31 cellular contexts compared by ENCODE assay signal in the genomic region with DNA sequence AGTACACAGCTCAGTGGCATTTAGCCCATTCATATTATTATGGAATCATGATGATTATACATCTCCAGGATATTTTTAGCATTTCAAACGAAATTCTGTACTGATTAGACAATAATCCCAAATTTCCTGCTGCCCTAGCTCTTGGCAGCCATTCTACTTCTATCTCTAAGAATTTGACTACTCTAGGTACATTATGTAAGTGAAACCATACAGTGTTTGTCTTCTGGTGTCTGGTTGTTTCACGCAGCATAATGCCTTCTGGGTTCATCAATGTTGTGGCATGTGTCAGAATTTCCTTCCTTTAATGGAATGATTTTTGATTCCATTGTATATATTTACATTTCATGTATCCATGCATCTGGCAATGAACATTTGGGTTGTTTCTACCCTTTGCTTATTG.
"Had no signal": no experiment of that assay in that cellular context is flagged by ENCODE, and none has a peak within 500 bp of the region (broad histone marks: within the 10 kb centered on the region; RNA-seq: fewer than 3 reads in every experiment).

No MANE protein-coding gene starts in this region.

- DNase-seq: activated B cell treated with CpG ODN at 0.5 μM for 24 hours; activated CD4-positive, alpha-beta memory T cell treated with anti-CD3 and anti-CD28 coated beads for 36 hours; activated CD4-positive, alpha-beta T cell treated with anti-CD3 and anti-CD28 coated beads for 4 hours; activated CD4-positive, alpha-beta T cell treated with anti-CD3 and anti-CD28 coated beads, Interleukin-2, amount 10 ng/mL, durations not matched to agents 7 days and 5 days; activated CD4-positive, CD25-positive, alpha-beta regulatory T cell treated with anti-CD3 and anti-CD28 coated beads, Interleukin-2, amount 50 U/mL, for 72 hours; activated CD8-positive, alpha-beta memory T cell treated with anti-CD3 and anti-CD28 coated beads, Interleukin-2, amount 50 U/mL, for 4 hours; activated CD8-positive, alpha-beta T cell treated with anti-CD3 and anti-CD28 coated beads for 36 hours; activated effector memory CD4-positive, alpha-beta T cell treated with anti-CD3 and anti-CD28 coated beads, Interleukin-2, amount 50 U/mL, for 16 hours; activated gamma-delta T cell treated with Interleukin-2 at 50 U/mL for 16 hours; activated naive CD4-positive, alpha-beta T cell; activated naive CD4-positive, alpha-beta T cell treated with anti-CD3 and anti-CD28 coated beads for 36 hours; activated naive CD4-positive, alpha-beta T cell treated with anti-CD3 and anti-CD28 coated beads, Interleukin-2, amount 50 U/mL, for 16 hours; activated naive CD8-positive, alpha-beta T cell treated with anti-CD3 and anti-CD28 coated beads for 36 hours; activated T-cell treated with anti-CD3 and anti-CD28 coated beads for 4 hours; activated T-cell treated with anti-CD3 and anti-CD28 coated beads, Interleukin-2, amount 50 U/mL, for 1 hour; activated T-cell treated with anti-CD3 and anti-CD28 coated beads, Interleukin-2, amount 50 U/mL, for 4 hours; activated T-cell treated with anti-CD3 and anti-CD28 coated beads, Interleukin-2, amount 50 U/mL, for 72 hours; adrenal gland; amniotic stem cell; aorta; body of pancreas; brain microvascular endothelial cell; central memory CD4-positive, alpha-beta T cell; SW 1271; T-helper 1 cell; T-helper 2 cell; T-helper 9 cell had no signal

- H3K36me3 ChIP-seq: adrenal gland, brain microvascular endothelial cell, breast epithelium had no signal

- H3K4me1 ChIP-seq: adrenal gland, body of pancreas, breast epithelium had no signal

- H3K27ac ChIP-seq: adrenal gland, body of pancreas, brain microvascular endothelial cell, breast epithelium, VCaP had no signal

- H3K4me3 ChIP-seq: adrenal gland, body of pancreas, breast epithelium had no signal

- H3K27me3 ChIP-seq: adrenal gland, body of pancreas, brain microvascular endothelial cell, breast epithelium had no signal

- ATAC-seq: activated CD8-positive, alpha-beta T cell treated with anti-CD3 and anti-CD28 coated beads for 36 hours; activated naive CD4-positive, alpha-beta T cell treated with anti-CD3 and anti-CD28 coated beads, Interleukin-2, amount 50 U/mL, for 72 hours; activated T-cell treated with anti-CD3 and anti-CD28 coated beads, Interleukin-2, amount 50 U/mL, for 4 hours; activated T-cell treated with anti-CD3 and anti-CD28 coated beads, Interleukin-2, amount 50 U/mL, for 72 hours; activated T-helper 17 cell treated with anti-CD3 and anti-CD28 coated beads, Interleukin-2, amount 50 U/mL, for 72 hours; body of pancreas had no signal

- H3K9me3 ChIP-seq: adrenal gland, body of pancreas, breast epithelium had no signal
